2 cellular contexts compared by ENCODE assay signal in the genomic region with DNA sequence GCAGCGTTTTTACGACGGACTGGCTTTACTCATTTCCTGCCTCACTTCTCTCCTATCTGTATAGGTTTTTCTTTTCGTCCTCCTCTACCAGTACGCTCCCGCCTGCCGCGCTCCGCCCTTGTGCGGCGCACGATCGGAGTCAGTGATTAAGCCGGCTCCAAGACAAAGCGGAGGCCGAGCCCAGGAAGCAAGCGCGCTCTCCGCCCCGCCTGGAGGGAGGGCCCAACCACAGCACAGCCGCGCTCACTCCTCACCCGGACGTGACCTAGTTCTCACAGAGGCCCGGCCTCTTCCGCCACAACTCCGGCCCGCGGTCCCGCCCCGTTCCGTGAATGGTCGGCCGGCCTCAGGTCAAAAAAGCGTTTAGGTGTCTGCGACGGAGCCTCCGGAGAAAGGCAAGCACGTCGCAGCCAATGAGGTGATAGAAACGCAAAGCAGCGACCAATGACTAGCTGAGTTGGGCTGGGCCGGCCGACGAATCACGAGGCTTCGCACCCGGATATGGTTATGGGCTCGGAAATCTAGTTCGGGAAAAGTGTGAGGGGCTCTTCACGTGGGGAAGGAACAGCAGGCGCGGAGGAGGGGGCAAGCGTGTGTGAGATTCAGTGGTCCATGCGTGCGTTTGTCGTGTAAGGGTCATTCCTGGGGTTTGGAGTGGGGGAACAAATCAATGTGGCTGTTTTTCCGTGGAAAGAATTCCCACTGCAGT.
TF ChIP-seq lines count a peak whose summit lies in the region.

A gene with protein sequence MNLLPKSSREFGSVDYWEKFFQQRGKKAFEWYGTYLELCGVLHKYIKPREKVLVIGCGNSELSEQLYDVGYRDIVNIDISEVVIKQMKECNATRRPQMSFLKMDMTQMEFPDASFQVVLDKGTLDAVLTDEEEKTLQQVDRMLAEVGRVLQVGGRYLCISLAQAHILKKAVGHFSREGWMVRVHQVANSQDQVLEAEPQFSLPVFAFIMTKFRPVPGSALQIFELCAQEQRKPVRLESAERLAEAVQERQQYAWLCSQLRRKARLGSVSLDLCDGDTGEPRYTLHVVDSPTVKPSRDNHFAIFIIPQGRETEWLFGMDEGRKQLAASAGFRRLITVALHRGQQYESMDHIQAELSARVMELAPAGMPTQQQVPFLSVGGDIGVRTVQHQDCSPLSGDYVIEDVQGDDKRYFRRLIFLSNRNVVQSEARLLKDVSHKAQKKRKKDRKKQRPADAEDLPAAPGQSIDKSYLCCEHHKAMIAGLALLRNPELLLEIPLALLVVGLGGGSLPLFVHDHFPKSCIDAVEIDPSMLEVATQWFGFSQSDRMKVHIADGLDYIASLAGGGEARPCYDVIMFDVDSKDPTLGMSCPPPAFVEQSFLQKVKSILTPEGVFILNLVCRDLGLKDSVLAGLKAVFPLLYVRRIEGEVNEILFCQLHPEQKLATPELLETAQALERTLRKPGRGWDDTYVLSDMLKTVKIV (plus strand): TSS at position 494 of the 709 bp plus-strand sequence. CDS start 308 bp downstream, outside the sequence.

TF ChIP-seq in HCT116, 20 proteins besides CTCF, POLR2A, EP300 and RAD21 (continued from another document):
- TF ChIP-seq EZH2phosphoT487 (IDR thresholded peaks at IDR 0.05; ENCODE audit: borderline replicate concordance) (no peak), YY1 (IDR thresholded peaks at IDR 0.05; ENCODE audit: extremely low read depth, insufficient replicate concordance, low read depth, low read length) (peak; percentile 43), CEBPB (IDR thresholded peaks at IDR 0.05; ENCODE audit: low read depth) (no peak), SIN3A (IDR thresholded peaks at IDR 0.05; ENCODE audit: low read depth) (peak; percentile 85; the same call in 1 of the 2 replicates), EGR1 (IDR thresholded peaks at IDR 0.05; ENCODE audit: low read depth) (no peak), EZH2 (IDR thresholded peaks at IDR 0.05) (no peak), ZNF274 (IDR thresholded peaks at IDR 0.05; ENCODE audit: low read depth, low read length) (no peak), TCF7L2 (IDR thresholded peaks at IDR 0.05; ENCODE audit: borderline replicate concordance, extremely low read depth, insufficient read depth, insufficient read length) (peak; percentile 76), FOSL1 (IDR thresholded peaks at IDR 0.05; ENCODE audit: low read depth) (no peak), ELF1 (IDR thresholded peaks at IDR 0.05; ENCODE audit: borderline replicate concordance, low read depth) (peak; percentile 85), SP1 (IDR thresholded peaks at IDR 0.05; ENCODE audit: low read depth) (peak; percentile 99)
- TF ChIP-seq, protein P1, sequence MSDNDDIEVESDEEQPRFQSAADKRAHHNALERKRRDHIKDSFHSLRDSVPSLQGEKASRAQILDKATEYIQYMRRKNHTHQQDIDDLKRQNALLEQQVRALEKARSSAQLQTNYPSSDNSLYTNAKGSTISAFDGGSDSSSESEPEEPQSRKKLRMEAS (IDR thresholded peaks at IDR 0.05) = peak; percentile 89
- TF ChIP-seq, protein P2, sequence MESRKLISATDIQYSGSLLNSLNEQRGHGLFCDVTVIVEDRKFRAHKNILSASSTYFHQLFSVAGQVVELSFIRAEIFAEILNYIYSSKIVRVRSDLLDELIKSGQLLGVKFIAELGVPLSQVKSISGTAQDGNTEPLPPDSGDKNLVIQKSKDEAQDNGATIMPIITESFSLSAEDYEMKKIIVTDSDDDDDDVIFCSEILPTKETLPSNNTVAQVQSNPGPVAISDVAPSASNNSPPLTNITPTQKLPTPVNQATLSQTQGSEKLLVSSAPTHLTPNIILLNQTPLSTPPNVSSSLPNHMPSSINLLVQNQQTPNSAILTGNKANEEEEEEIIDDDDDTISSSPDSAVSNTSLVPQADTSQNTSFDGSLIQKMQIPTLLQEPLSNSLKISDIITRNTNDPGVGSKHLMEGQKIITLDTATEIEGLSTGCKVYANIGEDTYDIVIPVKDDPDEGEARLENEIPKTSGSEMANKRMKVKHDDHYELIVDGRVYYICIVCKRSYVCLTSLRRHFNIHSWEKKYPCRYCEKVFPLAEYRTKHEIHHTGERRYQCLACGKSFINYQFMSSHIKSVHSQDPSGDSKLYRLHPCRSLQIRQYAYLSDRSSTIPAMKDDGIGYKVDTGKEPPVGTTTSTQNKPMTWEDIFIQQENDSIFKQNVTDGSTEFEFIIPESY (IDR thresholded peaks at IDR 0.05; ENCODE audit: extremely low read depth, insufficient replicate concordance, low read length) = no peak
- TF ChIP-seq, protein P3, sequence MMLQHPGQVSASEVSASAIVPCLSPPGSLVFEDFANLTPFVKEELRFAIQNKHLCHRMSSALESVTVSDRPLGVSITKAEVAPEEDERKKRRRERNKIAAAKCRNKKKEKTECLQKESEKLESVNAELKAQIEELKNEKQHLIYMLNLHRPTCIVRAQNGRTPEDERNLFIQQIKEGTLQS (IDR thresholded peaks at IDR 0.05) = no peak
- TF ChIP-seq, protein P4, sequence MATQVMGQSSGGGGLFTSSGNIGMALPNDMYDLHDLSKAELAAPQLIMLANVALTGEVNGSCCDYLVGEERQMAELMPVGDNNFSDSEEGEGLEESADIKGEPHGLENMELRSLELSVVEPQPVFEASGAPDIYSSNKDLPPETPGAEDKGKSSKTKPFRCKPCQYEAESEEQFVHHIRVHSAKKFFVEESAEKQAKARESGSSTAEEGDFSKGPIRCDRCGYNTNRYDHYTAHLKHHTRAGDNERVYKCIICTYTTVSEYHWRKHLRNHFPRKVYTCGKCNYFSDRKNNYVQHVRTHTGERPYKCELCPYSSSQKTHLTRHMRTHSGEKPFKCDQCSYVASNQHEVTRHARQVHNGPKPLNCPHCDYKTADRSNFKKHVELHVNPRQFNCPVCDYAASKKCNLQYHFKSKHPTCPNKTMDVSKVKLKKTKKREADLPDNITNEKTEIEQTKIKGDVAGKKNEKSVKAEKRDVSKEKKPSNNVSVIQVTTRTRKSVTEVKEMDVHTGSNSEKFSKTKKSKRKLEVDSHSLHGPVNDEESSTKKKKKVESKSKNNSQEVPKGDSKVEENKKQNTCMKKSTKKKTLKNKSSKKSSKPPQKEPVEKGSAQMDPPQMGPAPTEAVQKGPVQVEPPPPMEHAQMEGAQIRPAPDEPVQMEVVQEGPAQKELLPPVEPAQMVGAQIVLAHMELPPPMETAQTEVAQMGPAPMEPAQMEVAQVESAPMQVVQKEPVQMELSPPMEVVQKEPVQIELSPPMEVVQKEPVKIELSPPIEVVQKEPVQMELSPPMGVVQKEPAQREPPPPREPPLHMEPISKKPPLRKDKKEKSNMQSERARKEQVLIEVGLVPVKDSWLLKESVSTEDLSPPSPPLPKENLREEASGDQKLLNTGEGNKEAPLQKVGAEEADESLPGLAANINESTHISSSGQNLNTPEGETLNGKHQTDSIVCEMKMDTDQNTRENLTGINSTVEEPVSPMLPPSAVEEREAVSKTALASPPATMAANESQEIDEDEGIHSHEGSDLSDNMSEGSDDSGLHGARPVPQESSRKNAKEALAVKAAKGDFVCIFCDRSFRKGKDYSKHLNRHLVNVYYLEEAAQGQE (IDR thresholded peaks at IDR 0.05; ENCODE audit: low read depth) = no peak

TF ChIP-seq in neural cell, 6 proteins besides CTCF, POLR2A, EP300 and RAD21 (continued from another document):
- TF ChIP-seq, protein P4 (IDR thresholded peaks at IDR 0.05; ENCODE audit: borderline replicate concordance) = peak; percentile 72
- TF ChIP-seq MXI1 (conservative IDR thresholded peaks at IDR 0.05; ENCODE audit: poor library complexity, severe bottlenecking) (peak; percentile 99), TAF1 (IDR thresholded peaks at IDR 0.05; ENCODE audit: low read depth) (peak; percentile 96), EZH2 (IDR thresholded peaks at IDR 0.05; ENCODE audit: borderline replicate concordance, insufficient read depth, low read length, poor library complexity, severe bottlenecking) (no peak), SMC3 (conservative IDR thresholded peaks at IDR 0.05; ENCODE audit: poor library complexity) (peak; percentile 47)
